8 cellular contexts compared by ENCODE assay signal in genomic region chr2:42360493-42360889, GRCh38. TPM values are rescaled to one million over a fixed set of nuclear protein-coding genes. Genes with fewer than 3 reads are reported as not detected.
A peak's percentile ranks its signal among the peaks of the same experiment; 100 is the strongest.
DNase-seq lines count a peak whose midpoint lies in the region; ATAC-seq and TF ChIP-seq lines count a peak whose summit lies in the region.

No MANE protein-coding gene starts in this region.

- peaks cover 8% of the 10 kb centered on the region; the same call in 1 of the 2 replicates for H4K20me1 ChIP-seq in OCI-LY7 (ENCODE audit: insufficient read depth, low read length)

- no peaks in the 10 kb centered on the region for H3K9me2 ChIP-seq in OCI-LY7 (ENCODE audit: insufficient read depth, low read length)

- peaks cover 32% of the 10 kb centered on the region for H3K4me1 ChIP-seq in CD4-positive, CD25-positive, alpha-beta regulatory T cell (ENCODE audit: control insufficient read depth, insufficient read depth, low read length, poor library complexity, severe bottlenecking)
- peaks cover 27% of the 10 kb centered on the region for H3K4me1 ChIP-seq in OCI-LY7 (ENCODE audit: insufficient read depth, low read length, poor library complexity, severe bottlenecking)

- BruUV-seq in OCI-LY7 (replicated peaks; lab: Mats Ljungman, UMichigan) = no TSS peak

- H3K4me3 ChIP-seq in CD4-positive, CD25-positive, alpha-beta regulatory T cell (ENCODE audit: low read depth, low read length) = peak overlapping the region; percentile 93
- peak overlapping the region; percentile 96 for H3K4me3 ChIP-seq in OCI-LY7 (ENCODE audit: low read depth, low read length, poor library complexity, severe bottlenecking)

- peaks cover 54% of the 10 kb centered on the region for H3K79me2 ChIP-seq in OCI-LY7 (ENCODE audit: insufficient read depth, low read depth, low read length)

- H3K27me3 Mint-ChIP-seq in CD4-positive, CD25-positive, alpha-beta regulatory T cell = no peaks in the 10 kb centered on the region
- H3K27me3 Mint-ChIP-seq in endothelial cell (ENCODE audit: unreplicated experiment) (peaks cover 5% of the 10 kb centered on the region), neural crest cell (ENCODE audit: low read depth) (peaks cover 28% of the 10 kb centered on the region)

- H3K4me2 ChIP-seq in OCI-LY7 (ENCODE audit: low read length) = peak overlapping the region; percentile 82

- H3K27ac Mint-ChIP-seq in CD4-positive, CD25-positive, alpha-beta regulatory T cell = peak overlapping the region; percentile 97 to 99 (median 98)
- peak overlapping the region; percentile 86 for H3K27ac Mint-ChIP-seq in endothelial cell (ENCODE audit: unreplicated experiment)
- peak overlapping the region; percentile 100 for H3K27ac Mint-ChIP-seq in neural crest cell (ENCODE audit: unreplicated experiment)

- peaks cover 32 to 58% (median 51%) of the 10 kb centered on the region in 4 donors for H3K4me1 Mint-ChIP-seq in CD4-positive, CD25-positive, alpha-beta regulatory T cell
- H3K4me1 Mint-ChIP-seq in endothelial cell (ENCODE audit: unreplicated experiment) = peaks cover 18% of the 10 kb centered on the region
- H3K4me1 Mint-ChIP-seq in neural crest cell = peaks cover 41% of the 10 kb centered on the region

- peaks cover 7% of the 10 kb centered on the region for H3K36me3 ChIP-seq in CD4-positive, CD25-positive, alpha-beta regulatory T cell (ENCODE audit: control insufficient read depth, insufficient read depth, low read length)
- peaks cover 21% of the 10 kb centered on the region for H3K36me3 ChIP-seq in OCI-LY7 (ENCODE audit: insufficient read depth, low read length)

- no peaks in the 10 kb centered on the region for H3K9me3 Mint-ChIP-seq in CD4-positive, CD25-positive, alpha-beta regulatory T cell
- no peaks in the 10 kb centered on the region for H3K9me3 Mint-ChIP-seq in endothelial cell (ENCODE audit: unreplicated experiment)
- H3K9me3 Mint-ChIP-seq in neural crest cell = no peaks in the 10 kb centered on the region

- H3K4me3 Mint-ChIP-seq in CD4-positive, CD25-positive, alpha-beta regulatory T cell = peak overlapping the region; percentile 90 to 95 (median 95)
- peak overlapping the region; percentile 94 for H3K4me3 Mint-ChIP-seq in endothelial cell (ENCODE audit: unreplicated experiment)
- peak overlapping the region; percentile 97 for H3K4me3 Mint-ChIP-seq in neural crest cell

- H3K27ac ChIP-seq in CD4-positive, CD25-positive, alpha-beta regulatory T cell (ENCODE audit: insufficient read depth, low read length, poor library complexity, severe bottlenecking) = peak overlapping the region; percentile 92
- H3K27ac ChIP-seq in OCI-LY7 (ENCODE audit: low read depth, low read length, poor library complexity, severe bottlenecking) = peak overlapping the region; percentile 79

- ATAC-seq in CD4-positive, CD25-positive, alpha-beta regulatory T cell (ENCODE audit: low read depth in 2 of 2) = no peak
- ATAC-seq in GM21526 (IDR thresholded peaks at IDR 0.05; ENCODE audit: low FRiP score, unreplicated experiment) (no peak), GM19023 (IDR thresholded peaks at IDR 0.05; ENCODE audit: unreplicated experiment) (no peak)

- H3K36me3 Mint-ChIP-seq in CD4-positive, CD25-positive, alpha-beta regulatory T cell = peaks cover 13% of the 10 kb centered on the region
- H3K36me3 Mint-ChIP-seq in endothelial cell (ENCODE audit: low read depth, unreplicated experiment) = peaks cover 3% of the 10 kb centered on the region
- H3K36me3 Mint-ChIP-seq in neural crest cell (ENCODE audit: low read depth) = no peaks in the 10 kb centered on the region

- no peaks in the 10 kb centered on the region for H3K27me3 ChIP-seq in CD4-positive, CD25-positive, alpha-beta regulatory T cell (ENCODE audit: control insufficient read depth, insufficient read depth, low read length)

- CTCF ChIA-PET in OCI-LY7 (lab: Charles Lee; ENCODE audit: unreplicated experiment) = interaction anchor here (1.0 kb wide), 1 partner anchor 255 kb away, joined by 3 read pairs; no protein-coding TSS in a partner anchor

- POLR2A ChIA-PET in OCI-LY7 (lab: Charles Lee) = interaction anchor here (0.7 to 1.0 kb wide), 4 partner anchors 21 to 330 kb away, joined by 3 to 6 read pairs (median 3); no protein-coding TSS in a partner anchor

- H3K9me3 ChIP-seq in CD4-positive, CD25-positive, alpha-beta regulatory T cell (ENCODE audit: control insufficient read depth in 2 of 2, low read length in 2 of 2) = no peaks in the 10 kb centered on the region
- H3K9me3 ChIP-seq in OCI-LY7 (ENCODE audit: low read length) = no peaks in the 10 kb centered on the region

- peak overlapping the region; percentile 97; the same call in 1 of the 2 replicates for H2AFZ ChIP-seq in OCI-LY7 (ENCODE audit: low read length)

- peak in 1 of 3 donors; percentile 17 for DNase-seq in CD4-positive, CD25-positive, alpha-beta regulatory T cell
- DNase-seq in OCI-LY7 (ENCODE audit: low spot score) = peak; percentile 16
- DNase-seq in endothelial cell (ENCODE audit: low spot score) = no peak
- no peak for DNase-seq in neural crest cell (ENCODE audit: low read depth, low spot score)
- DNase-seq in SHP77 (lab: John Stamatoyannopoulos, UW) = no peak
- DNase-seq in activated CD4-positive, alpha-beta T cell treated with anti-CD3 and anti-CD28 coated beads for 48 hours = no peak

- TF ChIP-seq CTCF in OCI-LY7 (conservative IDR thresholded peaks at IDR 0.05; ENCODE audit: low read length) (no peak), endothelial cell (IDR thresholded peaks at IDR 0.05; ENCODE audit: unreplicated experiment) (no peak), neural crest cell (conservative IDR thresholded peaks at IDR 0.05) (no peak)

- intact Hi-C loops in OCI-LY7 (cut with micrococcal nuclease; ENCODE audit: unreplicated experiment) = loop anchor here (5.0 to 10.0 kb wide), 2 partner anchors 263 to 304 kb away; no protein-coding TSS in a partner anchor

RNA-seq across cellular contexts. Expression of gene COX7A2L, which starts 0.5 kb away (rescaled TPM):
- total RNA-seq in CD4-positive, CD25-positive, alpha-beta regulatory T cell = 57.2 TPM
- 100 to 1,000 TPM; 186 to 214 (median 193) TPM for polyA plus RNA-seq in CD4-positive, CD25-positive, alpha-beta regulatory T cell
- 121 and 130 TPM in 2 replicates for total RNA-seq in OCI-LY7 (2014; rRNA removed; shearing (Covaris generic))
- total RNA-seq in OCI-LY7 (2022) = 118 and 152 TPM in 2 replicates
- total RNA-seq in endothelial cell (ENCODE audit: unreplicated experiment) = 94.8 TPM
- 94.4 and 98.9 TPM in 2 replicates for total RNA-seq in neural crest cell
